Comparison of ENCODE assay signal across 8 cellular contexts in genomic region chr12:47813491-47814196, GRCh38. TPM values are rescaled to one million over a fixed set of nuclear protein-coding genes. Genes with fewer than 3 reads are reported as not detected.
DNase-seq lines count a peak whose midpoint lies in the region; ATAC-seq, FAIRE-seq and TF ChIP-seq lines count a peak whose summit lies in the region.

No MANE protein-coding gene starts in this region.

- intact Hi-C loops in HepG2 (cut with micrococcal nuclease; ENCODE audit: unreplicated experiment), result no loop called here

- H3K79me2 ChIP-seq in Loucy (ENCODE audit: insufficient read depth, low read length) (peaks cover 97% of the 10 kb centered on the region), HepG2 (ENCODE audit: insufficient read depth, low read length) (peaks cover 1% of the 10 kb centered on the region)

- WGBS in HepG2 (ENCODE audit: low lambda C conversion rate), result 80% methylated on average over 8 of the region's 9 CpGs
- WGBS in thymus, result 19% methylated on average over 9 of the region's 9 CpGs

- peak; percentile 37 for ATAC-seq in GM21825 (IDR thresholded peaks at IDR 0.05; ENCODE audit: unreplicated experiment)
- peak; percentile 7; the same call in 2 of the 3 replicates for ATAC-seq in HepG2

- H2AFZ ChIP-seq in Loucy (ENCODE audit: low read length), result no peak overlapping the region
- no peak overlapping the region for H2AFZ ChIP-seq in HepG2 (ENCODE audit: low read length)

- H4K20me1 ChIP-seq in Loucy (ENCODE audit: insufficient read depth, low read length, poor library complexity, severe bottlenecking) (peaks cover 52% of the 10 kb centered on the region), HepG2 (ENCODE audit: insufficient read depth, low read length) (peaks cover 4% of the 10 kb centered on the region; the same call in 1 of the 2 replicates)

- H3K36me3 ChIP-seq in Loucy (ENCODE audit: insufficient read depth, low read length) (no peaks in the 10 kb centered on the region), HepG2 (replicated peaks in 1 of 2; ENCODE audit: control insufficient read depth in 1 of 2, insufficient read depth in 2 of 2, low read length in 2 of 2) (no peaks in the 10 kb centered on the region), thymus (ENCODE audit: control insufficient read depth, insufficient read depth) (peaks cover 24% of the 10 kb centered on the region)

- no peaks in the 10 kb centered on the region for H3K9me3 ChIP-seq in Loucy (ENCODE audit: insufficient read depth, low read depth, low read length)
- H3K9me3 ChIP-seq in HepG2 (ENCODE audit: low read length), result no peaks in the 10 kb centered on the region
- no peaks in the 10 kb centered on the region for H3K9me3 ChIP-seq in thymus (ENCODE audit: control insufficient read depth)

- no TSS peak for BruUV-seq in HepG2 (replicated peaks; lab: Mats Ljungman, UMichigan)

- CTCF ChIA-PET in HepG2 (lab: Yijun Ruan, JAX; ENCODE audit: low intra/inter-chr PET ratio, low total read pairs), result no interaction called here

- H3K4me2 ChIP-seq in Loucy (ENCODE audit: low read depth, low read length, poor library complexity, severe bottlenecking) (peak overlapping the region; percentile 98), HepG2 (ENCODE audit: low read depth, low read length) (peak overlapping the region; percentile 45)

- no peak overlapping the region for H3K27ac ChIP-seq in HepG2 (ENCODE audit: extremely low read length, insufficient read depth, low read length)
- H3K27ac ChIP-seq in thymus (ENCODE audit: low read depth), result peak overlapping the region; percentile 99

- peak; percentile 77 for DNase-seq in GM13977 (ENCODE audit: low spot score)
- DNase-seq in astrocyte of the spinal cord (ENCODE audit: low read depth, low spot score), result no peak
- no peak for DNase-seq in HepG2 (ENCODE audit: low spot score)
- DNase-seq in NCI-H146 treated with DMSO at 0.1 percent for 48 hours (lab: John Stamatoyannopoulos, UW; ENCODE audit: unreplicated experiment), result no peak
- no peak for DNase-seq in activated gamma-delta T cell (lab: John Stamatoyannopoulos, UW)

- peaks cover 87% of the 10 kb centered on the region for H3K4me1 ChIP-seq in Loucy (ENCODE audit: insufficient read depth, low read length, poor library complexity, severe bottlenecking)
- H3K4me1 ChIP-seq in HepG2 (ENCODE audit: insufficient read depth, low read length), result peaks cover 27% of the 10 kb centered on the region
- peaks cover 65% of the 10 kb centered on the region for H3K4me1 ChIP-seq in thymus (ENCODE audit: control insufficient read depth, insufficient read depth, low read length)

- H3K4me3 ChIP-seq in Loucy (ENCODE audit: low read length, poor library complexity, severe bottlenecking) (peak overlapping the region; percentile 82), astrocyte of the spinal cord (ENCODE audit: low read depth, low read length) (peak overlapping the region; percentile 28), HepG2 (replicated peaks in 1 of 3; ENCODE audit: insufficient read depth in 1 of 3, low read depth in 2 of 3, low read length in 3 of 3) (peak overlapping the region in 2 of 3 experiments; percentile 45 to 55; a peak in 3 of 6 replicates), thymus (ENCODE audit: low read length) (peak overlapping the region; percentile 69)

- FAIRE-seq in HepG2 (lab: Jason Lieb, UNC), result no peak

- TF ChIP-seq POLR2A in HepG2 (IDR thresholded peaks at IDR 0.05; ENCODE audit: insufficient read depth in 1 of 2, low read depth in 2 of 2, low read length in 2 of 2), result no peak

- H3K9me2 ChIP-seq in Loucy (replicated peaks; ENCODE audit: low read depth, low read length), result no peaks in the 10 kb centered on the region

- H3K27me3 ChIP-seq in Loucy (ENCODE audit: insufficient read depth, low read length, poor library complexity, severe bottlenecking), result no peaks in the 10 kb centered on the region
- H3K27me3 ChIP-seq in HepG2 (ENCODE audit: control insufficient read depth in 1 of 2, insufficient read depth in 2 of 2, low read length in 2 of 2), result no peaks in the 10 kb centered on the region
- no peaks in the 10 kb centered on the region for H3K27me3 ChIP-seq in thymus (ENCODE audit: control insufficient read depth, insufficient read depth)

- H3K9ac ChIP-seq in Loucy (ENCODE audit: low read depth, low read length, poor library complexity, severe bottlenecking), result peak overlapping the region; percentile 92
- H3K9ac ChIP-seq in HepG2 (ENCODE audit: insufficient read depth, low read depth, low read length), result no peak overlapping the region

- TF ChIP-seq CTCF in GM13977 (IDR thresholded peaks at IDR 0.05; ENCODE audit: extremely low read depth, insufficient read depth, missing control alignments) (no peak), Loucy (conservative IDR thresholded peaks at IDR 0.05; ENCODE audit: low read length) (0 out of 2 replicates have a peak, but pooled peaks have one; percentile 18), astrocyte of the spinal cord (IDR thresholded peaks at IDR 0.05; ENCODE audit: low read depth, low read length) (no peak), HepG2 (CRISPR knock-in tag; IDR thresholded peaks at IDR 0.05) (no peak)

- in situ Hi-C loops in GM13977 (cut with MboI; ENCODE audit: low pct_unique_long_range_greater_than_20kb, low sequenced_read_pairs, unreplicated experiment) (no loop called here), astrocyte of the spinal cord (cut with HindIII; ENCODE audit: low sequenced_read_pairs) (no loop called here), HepG2 (cut with HindIII; ENCODE audit: extremely low pct_ligation_motif_present, low pct_unique_long_range_greater_than_20kb) (no loop called here)

- TF ChIP-seq EP300 in HepG2 (IDR thresholded peaks at IDR 0.05; ENCODE audit: low read depth in 2 of 2, low read length in 2 of 2), result no peak
- TF ChIP-seq EP300 in HepG2 (CRISPR knock-in tag; IDR thresholded peaks at IDR 0.05; ENCODE audit: borderline replicate concordance), result no peak

- H3F3A ChIP-seq in Loucy (ENCODE audit: low read depth), result peaks cover 9% of the 10 kb centered on the region; the same call in 1 of the 2 replicates

- no peak for TF ChIP-seq RAD21 in HepG2 (CRISPR knock-in tag; IDR thresholded peaks at IDR 0.05)

- POLR2A ChIA-PET in HepG2 (lab: Yijun Ruan, JAX), result interaction anchor here (1.5 kb wide), 1 partner anchor 7 kb away, joined by 5 read pairs; no protein-coding TSS in a partner anchor

RNA-seq across cellular contexts. Expression of gene HDAC7, which starts 6.1 kb away (rescaled TPM):
- total RNA-seq in HepG2 (2016; rRNA removed; fragmentation: Illumina TruSeq; extraction: Trizol), result 3.7 and 4.6 TPM in 2 replicates
- total RNA-seq in HepG2 (2016; cell fraction: cytosol; rRNA removed; fragmentation: Illumina TruSeq; extraction: Trizol; ENCODE audit: low read depth), result 1.5 and 2.7 TPM in 2 replicates
- total RNA-seq in HepG2 (2016; cell fraction: insoluble cytoplasmic fraction; rRNA removed; fragmentation: Illumina TruSeq; extraction: Trizol), result 3.3 and 5.0 TPM in 2 replicates
- 4.5 and 5.3 TPM in 2 replicates for total RNA-seq in HepG2 (2016; cell fraction: membrane; rRNA removed; fragmentation: Illumina TruSeq; extraction: Trizol)
- total RNA-seq in HepG2 (2016; cell fraction: nucleus; rRNA removed; fragmentation: Illumina TruSeq; extraction: Trizol), result 5.2 and 5.6 TPM in 2 replicates
- polyA plus RNA-seq in HepG2 (2011; rRNA removed) (8.5 and 10.8 TPM in 2 replicates), thymus (130 TPM)
- 3.4 and 5.9 TPM in 2 replicates for polyA plus RNA-seq in HepG2 (2011; cell fraction: cytosol; rRNA removed)
- 44.6 and 61.9 TPM in 2 replicates for polyA plus RNA-seq in HepG2 (2011; cell fraction: nucleus; rRNA removed)
- 3.9 and 6.2 TPM in 2 replicates for polyA plus RNA-seq in HepG2 (2012)
- 1.6 and 1.8 TPM in 2 replicates for polyA plus RNA-seq in HepG2 (2016; cell fraction: cytosol; fragmentation: Illumina TruSeq; extraction: Trizol; ENCODE audit: low read depth)
- polyA plus RNA-seq in HepG2 (2016; cell fraction: insoluble cytoplasmic fraction; fragmentation: Illumina TruSeq; extraction: Trizol; ENCODE audit: low read depth), result 7.3 and 8.0 TPM in 2 replicates
- 5.0 and 6.0 TPM in 2 replicates for polyA plus RNA-seq in HepG2 (2016; cell fraction: membrane; fragmentation: Illumina TruSeq; extraction: Trizol; ENCODE audit: low read depth)
- 15.8 and 16.2 TPM in 2 replicates for polyA plus RNA-seq in HepG2 (2016; cell fraction: nucleus; fragmentation: Illumina TruSeq; extraction: Trizol; ENCODE audit: insufficient read depth, low read depth)
- polyA minus RNA-seq in HepG2 (2011; rRNA and poly(A)+ RNA removed; ENCODE audit: low replicate concordance), result 11.8 and 35.8 TPM in 2 replicates
- 2.3 and 4.6 TPM in 2 replicates for polyA minus RNA-seq in HepG2 (2011; cell fraction: cytosol; rRNA and poly(A)+ RNA removed)
- polyA minus RNA-seq in HepG2 (2011; cell fraction: nucleus; rRNA and poly(A)+ RNA removed), result 6.8 and 9.5 TPM in 2 replicates

RNA-seq across cellular contexts. Expression of gene SLC48A1, which starts 40.6 kb away (rescaled TPM):
- 2.6 and 3.7 TPM in 2 replicates for total RNA-seq in HepG2 (2016; rRNA removed; fragmentation: Illumina TruSeq; extraction: Trizol)
- total RNA-seq in HepG2 (2016; cell fraction: cytosol; rRNA removed; fragmentation: Illumina TruSeq; extraction: Trizol; ENCODE audit: low read depth), result 2.3 and 3.1 TPM in 2 replicates
- total RNA-seq in HepG2 (2016; cell fraction: insoluble cytoplasmic fraction; rRNA removed; fragmentation: Illumina TruSeq; extraction: Trizol), result 2.3 and 3.4 TPM in 2 replicates
- total RNA-seq in HepG2 (2016; cell fraction: membrane; rRNA removed; fragmentation: Illumina TruSeq; extraction: Trizol), result 5.0 and 6.3 TPM in 2 replicates
- total RNA-seq in HepG2 (2016; cell fraction: nucleus; rRNA removed; fragmentation: Illumina TruSeq; extraction: Trizol), result 2.5 and 2.6 TPM in 2 replicates
- polyA plus RNA-seq in HepG2 (2011; rRNA removed) (2.2 and 3.1 TPM in 2 replicates), thymus (9.3 TPM)
- polyA plus RNA-seq in HepG2 (2011; cell fraction: cytosol; rRNA removed), result 2.4 and 2.6 TPM in 2 replicates
- 3.1 and 4.1 TPM in 2 replicates for polyA plus RNA-seq in HepG2 (2011; cell fraction: nucleus; rRNA removed)
- polyA plus RNA-seq in HepG2 (2012), result 2.1 and 3.5 TPM in 2 replicates
- polyA plus RNA-seq in HepG2 (2016; cell fraction: cytosol; fragmentation: Illumina TruSeq; extraction: Trizol; ENCODE audit: low read depth), result 3.8 and 3.9 TPM in 2 replicates
- polyA plus RNA-seq in HepG2 (2016; cell fraction: insoluble cytoplasmic fraction; fragmentation: Illumina TruSeq; extraction: Trizol; ENCODE audit: low read depth), result 2.6 and 3.2 TPM in 2 replicates
- polyA plus RNA-seq in HepG2 (2016; cell fraction: membrane; fragmentation: Illumina TruSeq; extraction: Trizol; ENCODE audit: low read depth), result 6.3 and 6.9 TPM in 2 replicates
- polyA plus RNA-seq in HepG2 (2016; cell fraction: nucleus; fragmentation: Illumina TruSeq; extraction: Trizol; ENCODE audit: insufficient read depth, low read depth), result 5.6 and 6.3 TPM in 2 replicates
- polyA minus RNA-seq in HepG2 (2011; rRNA and poly(A)+ RNA removed; ENCODE audit: low replicate concordance), result 5.7 and 45.5 TPM in 2 replicates
- polyA minus RNA-seq in HepG2 (2011; cell fraction: cytosol; rRNA and poly(A)+ RNA removed), result 1.5 and 2.1 TPM in 2 replicates
- 1.7 and 2.8 TPM in 2 replicates for polyA minus RNA-seq in HepG2 (2011; cell fraction: nucleus; rRNA and poly(A)+ RNA removed)

RNA-seq across cellular contexts. Expression of gene RAPGEF3, which starts 55.0 kb away (rescaled TPM):
- total RNA-seq in HepG2 (2016; rRNA removed; fragmentation: Illumina TruSeq; extraction: Trizol), result 0.07 TPM in 1 of 2 replicates, not detected in the other
- total RNA-seq in HepG2 (2016; cell fraction: cytosol; rRNA removed; fragmentation: Illumina TruSeq; extraction: Trizol; ENCODE audit: low read depth), result not detected in 2 replicates
- total RNA-seq in HepG2 (2016; cell fraction: insoluble cytoplasmic fraction; rRNA removed; fragmentation: Illumina TruSeq; extraction: Trizol), result 0.09 TPM in 1 of 2 replicates, not detected in the other
- total RNA-seq in HepG2 (2016; cell fraction: membrane; rRNA removed; fragmentation: Illumina TruSeq; extraction: Trizol), result 0.03 TPM in 1 of 2 replicates, not detected in the other
- 0.40 TPM in 1 of 2 replicates, not detected in the other for total RNA-seq in HepG2 (2016; cell fraction: nucleus; rRNA removed; fragmentation: Illumina TruSeq; extraction: Trizol)
- polyA plus RNA-seq in HepG2 (2011; rRNA removed), result 0.07 and 0.37 TPM in 2 replicates
- polyA plus RNA-seq in HepG2 (2011; cell fraction: cytosol; rRNA removed), result 0.05 and 0.13 TPM in 2 replicates
- polyA plus RNA-seq in HepG2 (2011; cell fraction: nucleus; rRNA removed), result 0.56 and 0.95 TPM in 2 replicates
- polyA plus RNA-seq in HepG2 (2012), result 0.11 and 0.16 TPM in 2 replicates
- not detected in 2 replicates for polyA plus RNA-seq in HepG2 (2016; cell fraction: cytosol; fragmentation: Illumina TruSeq; extraction: Trizol; ENCODE audit: low read depth)
- 0.17 TPM in 1 of 2 replicates, not detected in the other for polyA plus RNA-seq in HepG2 (2016; cell fraction: insoluble cytoplasmic fraction; fragmentation: Illumina TruSeq; extraction: Trizol; ENCODE audit: low read depth)
- not detected in 2 replicates for polyA plus RNA-seq in HepG2 (2016; cell fraction: membrane; fragmentation: Illumina TruSeq; extraction: Trizol; ENCODE audit: low read depth)
- polyA plus RNA-seq in HepG2 (2016; cell fraction: nucleus; fragmentation: Illumina TruSeq; extraction: Trizol; ENCODE audit: insufficient read depth, low read depth), result 0.63 TPM in 1 of 2 replicates, not detected in the other
- polyA minus RNA-seq in HepG2 (2011; rRNA and poly(A)+ RNA removed; ENCODE audit: low replicate concordance), result 0.28 and 2.0 TPM in 2 replicates
- not detected in 2 replicates for polyA minus RNA-seq in HepG2 (2011; cell fraction: cytosol; rRNA and poly(A)+ RNA removed)
- 0.13 and 1.1 TPM in 2 replicates for polyA minus RNA-seq in HepG2 (2011; cell fraction: nucleus; rRNA and poly(A)+ RNA removed)
- polyA plus RNA-seq in thymus, result 20.9 TPM

Comparison
In these comparisons a context has a peak if more than half of its experiments do, and no peak if none do; other contexts are left out.
1. H3K4me3 ChIP-seq: peak in every context shown above with its lines; median percentile 82 in Loucy; 69 in thymus; 50 in HepG2; 28 in astrocyte of the spinal cord.
2. RNA of gene RAPGEF3, which starts 55.0 kb away (polyA plus RNA-seq): 20.9 TPM in thymus (single experiment); 0.05 to 0.95 TPM in HepG2; every median in the first group is over 10 times any median in the second.